In the genomic region with DNA sequence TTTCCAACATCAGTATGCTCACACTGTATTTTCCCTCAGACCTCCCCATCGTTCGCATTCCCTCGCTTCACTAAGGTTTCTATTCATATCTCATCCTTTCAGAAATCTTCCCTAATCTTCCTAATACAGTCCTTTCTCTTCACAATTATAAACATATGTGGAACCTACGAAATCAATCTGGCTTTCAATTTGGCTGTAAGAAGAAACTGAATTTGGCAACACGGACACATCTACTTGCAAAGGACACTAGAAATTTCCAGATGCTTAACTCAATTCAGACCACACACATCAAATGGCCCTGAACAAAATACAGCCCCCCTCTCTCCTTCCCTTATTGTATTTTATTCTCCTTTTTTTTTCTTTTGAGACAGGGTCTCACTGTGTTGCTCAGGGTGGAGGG, we compare ENCODE assay signal across 1 cellular context.
TF ChIP-seq lines count a peak whose summit lies in the region.

No MANE protein-coding gene starts in this region.

TF ChIP-seq in GM23338, 12 proteins besides CTCF, POLR2A, EP300 and RAD21 (continued from another document):
- TF ChIP-seq ZNF462 (CRISPR knock-in tag; IDR thresholded peaks at IDR 0.05) (no peak), EZH2phosphoT487 (IDR thresholded peaks at IDR 0.05; ENCODE audit: unreplicated experiment) (no peak), NANOG (IDR thresholded peaks at IDR 0.05; ENCODE audit: borderline replicate concordance) (no peak), ZNF331 (CRISPR knock-in tag; IDR thresholded peaks at IDR 0.05; ENCODE audit: low read depth) (no peak), EZH2 (IDR thresholded peaks at IDR 0.05; ENCODE audit: low read depth, unreplicated experiment) (no peak), CREB1 (CRISPR knock-in tag; IDR thresholded peaks at IDR 0.05; ENCODE audit: low read depth) (no peak), JUNB (IDR thresholded peaks at IDR 0.05; ENCODE audit: unreplicated experiment) (no peak)
- TF ChIP-seq, protein P1, sequence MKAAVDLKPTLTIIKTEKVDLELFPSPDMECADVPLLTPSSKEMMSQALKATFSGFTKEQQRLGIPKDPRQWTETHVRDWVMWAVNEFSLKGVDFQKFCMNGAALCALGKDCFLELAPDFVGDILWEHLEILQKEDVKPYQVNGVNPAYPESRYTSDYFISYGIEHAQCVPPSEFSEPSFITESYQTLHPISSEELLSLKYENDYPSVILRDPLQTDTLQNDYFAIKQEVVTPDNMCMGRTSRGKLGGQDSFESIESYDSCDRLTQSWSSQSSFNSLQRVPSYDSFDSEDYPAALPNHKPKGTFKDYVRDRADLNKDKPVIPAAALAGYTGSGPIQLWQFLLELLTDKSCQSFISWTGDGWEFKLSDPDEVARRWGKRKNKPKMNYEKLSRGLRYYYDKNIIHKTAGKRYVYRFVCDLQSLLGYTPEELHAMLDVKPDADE (IDR thresholded peaks at IDR 0.05): no peak
